In genomic region chr2:196079052-196079451, GRCh38 we compare ENCODE assay signal across 2 cellular contexts.
TF ChIP-seq lines count a peak whose summit lies in the region.

No MANE protein-coding gene starts in this region.

TF ChIP-seq in SK-N-SH, 30 proteins besides CTCF, POLR2A, EP300 and RAD21:
- TF ChIP-seq JUND (IDR thresholded peaks at IDR 0.05) (no peak), MEF2A (IDR thresholded peaks at IDR 0.05; ENCODE audit: borderline replicate concordance, low read depth) (no peak), TEAD4 (IDR thresholded peaks at IDR 0.05; ENCODE audit: borderline replicate concordance, insufficient read depth) (no peak), RFX5 (IDR thresholded peaks at IDR 0.05; ENCODE audit: low read length) (no peak), NRF1 (IDR thresholded peaks at IDR 0.05; ENCODE audit: low read depth, low read length) (no peak), SMC3 (IDR thresholded peaks at IDR 0.05; ENCODE audit: low read depth, low read length) (no peak), YY1 (IDR thresholded peaks at IDR 0.05; ENCODE audit: low read depth) (no peak), NFIC (IDR thresholded peaks at IDR 0.05; ENCODE audit: borderline replicate concordance) (no peak), MXI1 (IDR thresholded peaks at IDR 0.05; ENCODE audit: low read depth, low read length) (no peak), USF1 (IDR thresholded peaks at IDR 0.05; ENCODE audit: borderline replicate concordance, low read depth) (no peak), EZH2phosphoT487 (IDR thresholded peaks at IDR 0.05; ENCODE audit: borderline replicate concordance, low read depth) (no peak), RXRA (IDR thresholded peaks at IDR 0.05; ENCODE audit: borderline replicate concordance, low read depth) (no peak), FOXM1 (IDR thresholded peaks at IDR 0.05; ENCODE audit: low read depth) (no peak)
- TF ChIP-seq, protein P1, sequence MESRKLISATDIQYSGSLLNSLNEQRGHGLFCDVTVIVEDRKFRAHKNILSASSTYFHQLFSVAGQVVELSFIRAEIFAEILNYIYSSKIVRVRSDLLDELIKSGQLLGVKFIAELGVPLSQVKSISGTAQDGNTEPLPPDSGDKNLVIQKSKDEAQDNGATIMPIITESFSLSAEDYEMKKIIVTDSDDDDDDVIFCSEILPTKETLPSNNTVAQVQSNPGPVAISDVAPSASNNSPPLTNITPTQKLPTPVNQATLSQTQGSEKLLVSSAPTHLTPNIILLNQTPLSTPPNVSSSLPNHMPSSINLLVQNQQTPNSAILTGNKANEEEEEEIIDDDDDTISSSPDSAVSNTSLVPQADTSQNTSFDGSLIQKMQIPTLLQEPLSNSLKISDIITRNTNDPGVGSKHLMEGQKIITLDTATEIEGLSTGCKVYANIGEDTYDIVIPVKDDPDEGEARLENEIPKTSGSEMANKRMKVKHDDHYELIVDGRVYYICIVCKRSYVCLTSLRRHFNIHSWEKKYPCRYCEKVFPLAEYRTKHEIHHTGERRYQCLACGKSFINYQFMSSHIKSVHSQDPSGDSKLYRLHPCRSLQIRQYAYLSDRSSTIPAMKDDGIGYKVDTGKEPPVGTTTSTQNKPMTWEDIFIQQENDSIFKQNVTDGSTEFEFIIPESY (IDR thresholded peaks at IDR 0.05; ENCODE audit: borderline replicate concordance, low read depth): no peak
- TF ChIP-seq, protein P2, sequence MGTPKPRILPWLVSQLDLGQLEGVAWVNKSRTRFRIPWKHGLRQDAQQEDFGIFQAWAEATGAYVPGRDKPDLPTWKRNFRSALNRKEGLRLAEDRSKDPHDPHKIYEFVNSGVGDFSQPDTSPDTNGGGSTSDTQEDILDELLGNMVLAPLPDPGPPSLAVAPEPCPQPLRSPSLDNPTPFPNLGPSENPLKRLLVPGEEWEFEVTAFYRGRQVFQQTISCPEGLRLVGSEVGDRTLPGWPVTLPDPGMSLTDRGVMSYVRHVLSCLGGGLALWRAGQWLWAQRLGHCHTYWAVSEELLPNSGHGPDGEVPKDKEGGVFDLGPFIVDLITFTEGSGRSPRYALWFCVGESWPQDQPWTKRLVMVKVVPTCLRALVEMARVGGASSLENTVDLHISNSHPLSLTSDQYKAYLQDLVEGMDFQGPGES (IDR thresholded peaks at IDR 0.05; ENCODE audit: low read depth, low read length): no peak
TF ChIP-seq in SK-N-SH: peak in this region for 0.

TF ChIP-seq in SK-N-SH treated with all-trans-retinoic acid at 6 μM for 48 hours, 23 proteins besides CTCF, POLR2A, EP300 and RAD21:
- TF ChIP-seq PPARA (CRISPR knock-in tag; IDR thresholded peaks at IDR 0.05; ENCODE audit: borderline replicate concordance): no peak
- no peak for TF ChIP-seq CSDC2 (CRISPR knock-in tag; IDR thresholded peaks at IDR 0.05)
- no peak for TF ChIP-seq ZNF8 (CRISPR knock-in tag; IDR thresholded peaks at IDR 0.05)
- no peak for TF ChIP-seq OSR1 (CRISPR knock-in tag; IDR thresholded peaks at IDR 0.05)
- no peak for TF ChIP-seq ZFP3 (CRISPR knock-in tag; IDR thresholded peaks at IDR 0.05)
- no peak for TF ChIP-seq ZNF70 (CRISPR knock-in tag; IDR thresholded peaks at IDR 0.05)
